Comparison of ENCODE assay signal across 11 cellular contexts in genomic region chrX:18934708-18935107, GRCh38.
"Had no signal": no experiment of that assay in that cellular context is flagged by ENCODE, and none has a peak within 500 bp of the region (broad histone marks: within the 10 kb centered on the region; RNA-seq: fewer than 3 reads in every experiment).

No MANE protein-coding gene starts in this region.

- H3K4me3 Mint-ChIP-seq: GM23338, H9, HFFc6 had no signal

- H3K27ac Mint-ChIP-seq: GM23338, H9, HFFc6 had no signal

- H3K9ac ChIP-seq: GM23248 had no signal

- H3K9me3 Mint-ChIP-seq: GM23338, HFFc6 had no signal

- H2AFZ ChIP-seq: GM23248, GM23338 had no signal

- DNase-seq: GM23248, GOT3, H7, H9, HCEC 1CT, HFFc6 had no signal

- H3K4me2 ChIP-seq: GM23338 had no signal

- H3K4me3 ChIP-seq: GM23248, GM23338, HAP-1 had no signal

- H3K4me1 ChIP-seq: HAP-1 had no signal

- ATAC-seq: GM23338, HCT116 had no signal

- H3K27ac ChIP-seq: GM23248 had no signal

- FAIRE-seq: H1, H54 had no signal

- H3K9me3 ChIP-seq: HAP-1 had no signal
